In genomic region chr11:18000760-18001159, GRCh38 we compare ENCODE assay signal across 21 cellular contexts. TPM values are rescaled to one million over a fixed set of nuclear protein-coding genes. Genes with fewer than 3 reads are reported as not detected.
DNase-seq lines count a peak whose midpoint lies in the region; ATAC-seq and TF ChIP-seq lines count a peak whose summit lies in the region.
"Had no signal": no experiment of that assay in that cellular context is flagged by ENCODE, and none has a peak within 500 bp of the region (broad histone marks: within the 10 kb centered on the region; RNA-seq: fewer than 3 reads in every experiment).

No MANE protein-coding gene starts in this region.

- H2BK12ac ChIP-seq in trophoblast cell (ENCODE audit: low read length), result no peak overlapping the region

- no peaks in the 10 kb centered on the region for H3K79me1 ChIP-seq in trophoblast cell (ENCODE audit: low read length)

- H3K9ac ChIP-seq in trophoblast cell (ENCODE audit: low read length), result no peak overlapping the region

- peaks cover 0 to 1% of the 10 kb centered on the region in 2 experiments for H3K36me3 ChIP-seq in trophoblast cell (ENCODE audit: control insufficient read depth in 1 of 2, insufficient read depth in 2 of 2, low read length in 2 of 2)
- H3K36me3 ChIP-seq: colonic mucosa had no signal

- no peak overlapping the region for H3K4me3 ChIP-seq in trophoblast cell (ENCODE audit: low read depth, low read length)
- H3K4me3 ChIP-seq: colonic mucosa, skin epidermis had no signal

- no peaks in the 10 kb centered on the region for H3K27me3 Mint-ChIP-seq in HFFc6 (ENCODE audit: insufficient read depth)
- H3K27me3 Mint-ChIP-seq: activated CD4-positive, alpha-beta memory T cell treated with anti-CD3 and anti-CD28 coated beads, Interleukin-2, amount 10 ng/mL, durations not matched to agents 7 days and 5 days; brain; T-helper 17 cell had no signal

- H4K8ac ChIP-seq in trophoblast cell (ENCODE audit: low read depth, low read length), result no peak overlapping the region

- no peaks in the 10 kb centered on the region for H3K79me2 ChIP-seq in trophoblast cell (ENCODE audit: control insufficient read depth, insufficient read depth, low read length, poor library complexity)

- no peak overlapping the region for H3K27ac ChIP-seq in trophoblast cell (ENCODE audit: low read depth, low read length)
- H3K27ac ChIP-seq: colonic mucosa, skin epidermis, WERI-Rb-1 had no signal

- DNase-seq in trophoblast cell (no peak), NCI-H510A treated with DMSO at 0.1 percent for 48 hours (lab: John Stamatoyannopoulos, UW) (no peak), HFFc6 (no peak)
- DNase-seq: activated CD4-positive, alpha-beta memory T cell treated with anti-CD3 and anti-CD28 coated beads, Interleukin-2, amount 10 ng/mL, durations not matched to agents 7 days and 5 days; Caco-2; colonic mucosa; EL; mesendoderm; NCI-H748 treated with DMSO at 0.1 percent for 48 hours; PC-3; stimulated activated CD4-positive, alpha-beta T cell treated with anti-CD3 and anti-CD28 coated beads, Interleukin-4, amount 100 ng/mL, for 4 hours; substantia nigra; T-helper 17 cell; WERI-Rb-1 had no signal

- no peak overlapping the region for H3K23ac ChIP-seq in trophoblast cell (ENCODE audit: low read length)

- no peak overlapping the region for H3K4me3 Mint-ChIP-seq in HFFc6
- H3K4me3 Mint-ChIP-seq: activated CD4-positive, alpha-beta memory T cell treated with anti-CD3 and anti-CD28 coated beads, Interleukin-2, amount 10 ng/mL, durations not matched to agents 7 days and 5 days; brain; nephron; T-helper 17 cell had no signal

- H3K27me3 ChIP-seq in trophoblast cell (ENCODE audit: insufficient read depth, low read length), result no peaks in the 10 kb centered on the region
- H3K27me3 ChIP-seq: colonic mucosa had no signal

- H2AFZ ChIP-seq in trophoblast cell (ENCODE audit: insufficient read depth, low read length, poor library complexity), result no peak overlapping the region

- H3K4ac ChIP-seq in trophoblast cell (ENCODE audit: low read depth, low read length), result no peak overlapping the region

- H3K4me2 ChIP-seq in trophoblast cell (ENCODE audit: low read length), result peak overlapping the region; percentile 12

- H3K18ac ChIP-seq in trophoblast cell (ENCODE audit: low read length), result no peak overlapping the region

- no peak overlapping the region for H2AK5ac ChIP-seq in trophoblast cell (ENCODE audit: low read length)

- no peak overlapping the region for H2BK5ac ChIP-seq in trophoblast cell (ENCODE audit: low read depth, low read length, poor library complexity)

- H3K9me3 ChIP-seq in trophoblast cell (ENCODE audit: insufficient read depth, low read depth, low read length), result no peaks in the 10 kb centered on the region
- H3K9me3 ChIP-seq: Caco-2, colonic mucosa had no signal

- no peaks in the 10 kb centered on the region; the same call in 1 of the 2 replicates for H3K36me3 Mint-ChIP-seq in HFFc6 (ENCODE audit: low read depth)

- H4K91ac ChIP-seq in trophoblast cell (ENCODE audit: low read depth, low read length), result no peak overlapping the region

- WGBS in trophoblast cell (ENCODE audit: extremely low coverage, insufficient coverage, insufficient read length), result no CpG with 5 or more reads among the region's 1 CpG

- no peaks in the 10 kb centered on the region for H3K9me3 Mint-ChIP-seq in HFFc6
- H3K9me3 Mint-ChIP-seq: activated CD4-positive, alpha-beta memory T cell treated with anti-CD3 and anti-CD28 coated beads, Interleukin-2, amount 10 ng/mL, durations not matched to agents 7 days and 5 days; brain; nephron had no signal

- TF ChIP-seq CTCF in HFFc6 (IDR thresholded peaks at IDR 0.05), result no peak

- no peaks in the 10 kb centered on the region for H3K4me1 ChIP-seq in trophoblast cell (ENCODE audit: control insufficient read depth in 1 of 2, insufficient read depth in 2 of 2, low read length in 2 of 2)
- H3K4me1 ChIP-seq: Caco-2, colonic mucosa had no signal

- H4K12ac ChIP-seq in trophoblast cell (ENCODE audit: low read depth, low read length), result no peak overlapping the region

- ATAC-seq in GM19372 (IDR thresholded peaks at IDR 0.05; ENCODE audit: low read depth, unreplicated experiment), result peak; percentile 74
- ATAC-seq in HG02623 (IDR thresholded peaks at IDR 0.05; ENCODE audit: unreplicated experiment), result peak; percentile 47
- ATAC-seq in HG03342 (IDR thresholded peaks at IDR 0.05; ENCODE audit: unreplicated experiment), result peak; percentile 79
- no peak for ATAC-seq in GM19467 (IDR thresholded peaks at IDR 0.05; ENCODE audit: unreplicated experiment)
- ATAC-seq: PC-3, T-helper 17 cell had no signal

- H3K27ac Mint-ChIP-seq in HFFc6, result no peak overlapping the region
- H3K27ac Mint-ChIP-seq: activated CD4-positive, alpha-beta memory T cell treated with anti-CD3 and anti-CD28 coated beads, Interleukin-2, amount 10 ng/mL, durations not matched to agents 7 days and 5 days; brain had no signal

- no peak overlapping the region for H2BK120ac ChIP-seq in trophoblast cell (ENCODE audit: insufficient read depth, low read length, poor library complexity)

- peaks cover 8% of the 10 kb centered on the region for H3K4me1 Mint-ChIP-seq in HFFc6 (ENCODE audit: low read depth)
- H3K4me1 Mint-ChIP-seq: activated CD4-positive, alpha-beta memory T cell treated with anti-CD3 and anti-CD28 coated beads, Interleukin-2, amount 10 ng/mL, durations not matched to agents 7 days and 5 days; brain; nephron had no signal

- H3K14ac ChIP-seq in trophoblast cell (ENCODE audit: low read length), result no peak overlapping the region

RNA-seq across cellular contexts. Expression of gene SERGEF, which starts 12.1 kb away (rescaled TPM):
- 18.7 and 18.8 TPM in 2 replicates for polyA plus RNA-seq in trophoblast cell (2013)
- 10 to 100 TPM; 13.5 to 19.3 (median 17.7) TPM for total RNA-seq in HFFc6 (2021; fragmentation: NEBNext Ultra II Directional; extraction: Animal tissue kit (Norgen Biotek cat#: 25700))

RNA-seq across cellular contexts. Expression of gene TPH1, which starts 45.3 kb away (rescaled TPM):
- 0.06 and 0.07 TPM in 2 replicates for polyA plus RNA-seq in trophoblast cell (2013)
- under 1 TPM in 1 of 6 experiments, not detected in 5; 0.03 TPM for total RNA-seq in HFFc6 (2021; fragmentation: NEBNext Ultra II Directional; extraction: Animal tissue kit (Norgen Biotek cat#: 25700))
